Comparison of ENCODE assay signal across 4 cellular contexts in genomic region chr22:39072581-39072981, GRCh38. TPM values are rescaled to one million over a fixed set of nuclear protein-coding genes. Genes with fewer than 3 reads are reported as not detected.
"Had no signal": no experiment of that assay in that cellular context is flagged by ENCODE, and none has a peak within 500 bp of the region (broad histone marks: within the 10 kb centered on the region; RNA-seq: fewer than 3 reads in every experiment).

No MANE protein-coding gene starts in this region.

RNA-seq across cellular contexts. Expression of gene APOBEC3H, which starts 24.5 kb away (rescaled TPM):
- total RNA-seq: cardiac septum, gastroesophageal sphincter, lung microvascular endothelial cell had no signal
- polyA plus RNA-seq: naive thymus-derived CD4-positive, alpha-beta T cell had no signal
